Comparison of ENCODE assay signal across 8 cellular contexts in the genomic region with DNA sequence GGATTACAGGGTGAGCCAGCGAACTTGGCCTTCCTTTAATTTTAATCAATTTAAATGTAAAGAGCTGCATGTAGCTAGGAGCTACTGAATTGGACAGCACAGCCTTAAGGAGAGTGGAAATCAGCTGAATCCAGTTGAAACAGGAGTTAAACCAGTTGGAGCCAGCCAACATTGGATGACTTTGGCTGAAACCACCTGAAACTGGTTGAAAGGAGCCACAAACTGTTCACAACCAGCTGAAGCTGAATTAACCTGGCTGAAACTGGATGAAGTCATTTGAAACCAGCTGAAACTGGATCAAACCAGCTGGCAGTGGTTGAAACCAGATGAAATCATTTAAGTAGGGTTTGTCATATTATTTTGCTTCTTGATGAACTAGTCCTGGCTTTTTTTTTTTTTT.
DNase-seq lines count a peak whose midpoint lies in the region; ATAC-seq, FAIRE-seq and TF ChIP-seq lines count a peak whose summit lies in the region.
"Not testable (repeated sequence)": the region's sequence is repeated elsewhere in the genome, so short reads cannot be mapped to it uniquely, and the experiment has no call there.

No MANE protein-coding gene starts in this region.

- not testable (repeated sequence) for H3K9ac ChIP-seq in IMR-90 (ENCODE audit: low read depth, low read length); GM12878 (ENCODE audit: control insufficient read depth, insufficient read depth, low read length)

- H2BK5ac ChIP-seq in IMR-90 (ENCODE audit: low read depth, low read length, poor library complexity, severe bottlenecking) = not testable (repeated sequence)

- not testable (repeated sequence) for TF ChIP-seq EP300 in GM12878 (IDR thresholded peaks at IDR 0.05; ENCODE audit: borderline replicate concordance in 1 of 2, control insufficient read depth in 1 of 2, low read depth in 2 of 2, low read length in 2 of 2)

- not testable (repeated sequence) for H4K8ac ChIP-seq in IMR-90 (ENCODE audit: low read depth in 2 of 2, low read length in 2 of 2)

- H3K27me3 ChIP-seq in IMR-90 (ENCODE audit: control insufficient read depth, insufficient read depth, low read length); GM12878 (replicated peaks in 1 of 2; ENCODE audit: control insufficient read depth in 2 of 2, insufficient read depth in 2 of 2, low read length in 1 of 2): not testable (repeated sequence)

- not testable (repeated sequence) for DNase-seq in IMR-90; activated CD8-positive, alpha-beta T cell treated with anti-CD3 and anti-CD28 coated beads, Interleukin-2, amount 10 ng/mL, durations not matched to agents 7 days and 5 days; GM12878 (ENCODE audit: low read depth, low spot score); stimulated activated naive CD8-positive, alpha-beta T cell treated with anti-CD3 and anti-CD28 coated beads, Interleukin-15, amount 100 ng/mL, for 72 hours

- ATAC-seq in GM19395 (IDR thresholded peaks at IDR 0.05; ENCODE audit: unreplicated experiment) = peak; percentile 49
- peak; percentile 51 for ATAC-seq in GM21723 (IDR thresholded peaks at IDR 0.05; ENCODE audit: unreplicated experiment)
- ATAC-seq in IMR-90 (ENCODE audit: low read depth) = not testable (repeated sequence)
- 0 out of 3 replicates have a peak, but pooled peaks have one; percentile 26 for ATAC-seq in SK-N-SH treated with all-trans-retinoic acid at 6 μM for 48 hours
- peak; percentile 39 for ATAC-seq in activated CD8-positive, alpha-beta T cell treated with anti-CD3 and anti-CD28 coated beads, Interleukin-2, amount 10 ng/mL, durations not matched to agents 7 days and 5 days
- ATAC-seq in activated T-helper 17 cell treated with anti-CD3 and anti-CD28 coated beads, Interleukin-2, amount 50 U/mL, for 72 hours (replicated peaks) = peak; percentile 97
- peak; percentile 88 for ATAC-seq in GM12878
- ATAC-seq in stimulated activated naive CD8-positive, alpha-beta T cell treated with anti-CD3 and anti-CD28 coated beads, Interleukin-15, amount 100 ng/mL, for 72 hours = peak; percentile 94

- no CpG with 5 or more reads among the region's 1 CpG for WGBS in IMR-90 (ENCODE audit: extremely low coverage in 2 of 2, insufficient read length in 1 of 2), 2 experiments
- no CpG with 5 or more reads among the region's 1 CpG for WGBS in GM12878 (ENCODE audit: insufficient coverage, insufficient replicate concordance, low lambda C conversion rate, missing lambda C conversion rate)

- not testable (repeated sequence) for H3K14ac ChIP-seq in IMR-90 (replicated peaks; ENCODE audit: low read depth, low read length)

- in situ Hi-C loops in IMR-90 (cut with MboI; ENCODE audit: low sequenced_read_pairs); GM12878 (cut with MboI): not testable (repeated sequence)

- not testable (repeated sequence) for TF ChIP-seq CTCF in IMR-90 (conservative IDR thresholded peaks at IDR 0.05; ENCODE audit: low read depth, low read length); GM12878 (IDR thresholded peaks at IDR 0.05 in 2 of 3, conservative IDR thresholded peaks at IDR 0.05 in 1 of 3; ENCODE audit: control insufficient read depth in 2 of 3, extremely low read depth in 1 of 3, insufficient read depth in 1 of 3, low read depth in 3 of 3, low read length in 3 of 3)

- H3K18ac ChIP-seq in IMR-90 (ENCODE audit: low read depth, low read length) = not testable (repeated sequence)

- H3K4me1 ChIP-seq in IMR-90 (ENCODE audit: control insufficient read depth, insufficient read depth, low read length); GM12878 (ENCODE audit: control insufficient read depth, insufficient read depth, low read length): not testable (repeated sequence)

- H3K27ac Mint-ChIP-seq in activated CD8-positive, alpha-beta T cell treated with anti-CD3 and anti-CD28 coated beads, Interleukin-2, amount 10 ng/mL, durations not matched to agents 7 days and 5 days; activated T-helper 17 cell treated with anti-CD3 and anti-CD28 coated beads, Interleukin-2, amount 50 U/mL, for 72 hours; stimulated activated naive CD8-positive, alpha-beta T cell treated with anti-CD3 and anti-CD28 coated beads, Interleukin-15, amount 100 ng/mL, for 72 hours: not testable (repeated sequence)

- not testable (repeated sequence) for H3K4me3 Mint-ChIP-seq in activated CD8-positive, alpha-beta T cell treated with anti-CD3 and anti-CD28 coated beads, Interleukin-2, amount 10 ng/mL, durations not matched to agents 7 days and 5 days; activated T-helper 17 cell treated with anti-CD3 and anti-CD28 coated beads, Interleukin-2, amount 50 U/mL, for 72 hours; stimulated activated naive CD8-positive, alpha-beta T cell treated with anti-CD3 and anti-CD28 coated beads, Interleukin-15, amount 100 ng/mL, for 72 hours

- not testable (repeated sequence) for FAIRE-seq in GM12878 (lab: Jason Lieb, UNC)

- not testable (repeated sequence) for TF ChIP-seq POLR2A in IMR-90 (IDR thresholded peaks at IDR 0.05; ENCODE audit: low read depth, low read length); GM12878 (IDR thresholded peaks at IDR 0.05; ENCODE audit: low read depth, low read length)

- not testable (repeated sequence) for H3K79me1 ChIP-seq in IMR-90 (ENCODE audit: low read depth in 1 of 2, low read length in 2 of 2)

- not testable (repeated sequence) for H3K4me3 ChIP-seq in IMR-90 (ENCODE audit: insufficient read depth, low read depth, low read length); GM12878

- H3K27me3 Mint-ChIP-seq in activated CD8-positive, alpha-beta T cell treated with anti-CD3 and anti-CD28 coated beads, Interleukin-2, amount 10 ng/mL, durations not matched to agents 7 days and 5 days (ENCODE audit: low read depth); activated T-helper 17 cell treated with anti-CD3 and anti-CD28 coated beads, Interleukin-2, amount 50 U/mL, for 72 hours; stimulated activated naive CD8-positive, alpha-beta T cell treated with anti-CD3 and anti-CD28 coated beads, Interleukin-15, amount 100 ng/mL, for 72 hours: not testable (repeated sequence)

- H3K9me1 ChIP-seq in IMR-90 (ENCODE audit: insufficient read depth, low read length) = not testable (repeated sequence)

- not testable (repeated sequence) for H2AK9ac ChIP-seq in IMR-90 (replicated peaks; ENCODE audit: low read depth, low read length, poor library complexity)

- H3K36me3 Mint-ChIP-seq in activated CD8-positive, alpha-beta T cell treated with anti-CD3 and anti-CD28 coated beads, Interleukin-2, amount 10 ng/mL, durations not matched to agents 7 days and 5 days (ENCODE audit: low read depth); activated T-helper 17 cell treated with anti-CD3 and anti-CD28 coated beads, Interleukin-2, amount 50 U/mL, for 72 hours (ENCODE audit: low read depth): not testable (repeated sequence)

- H4K5ac ChIP-seq in IMR-90 (ENCODE audit: low read depth, low read length) = not testable (repeated sequence)

- intact Hi-C loops in IMR-90 (cut with micrococcal nuclease); GM12878 (cut with micrococcal nuclease; ENCODE audit: unreplicated experiment): not testable (repeated sequence)

- H3K4ac ChIP-seq in IMR-90 (ENCODE audit: low read depth, low read length) = not testable (repeated sequence)

- not testable (repeated sequence) for H3K23ac ChIP-seq in IMR-90 (ENCODE audit: low read depth, low read length)

- H2BK15ac ChIP-seq in IMR-90 (ENCODE audit: low read depth, low read length) = not testable (repeated sequence)

- SMC1A ChIA-PET in GM12878 (lab: Charles Lee; ENCODE audit: uncharacterized antibody, unreplicated experiment) = not testable (repeated sequence)

- not testable (repeated sequence) for H2AK5ac ChIP-seq in IMR-90 (ENCODE audit: low read depth, low read length)

- H2BK120ac ChIP-seq in IMR-90 (ENCODE audit: low read depth, low read length) = not testable (repeated sequence)

- H3K9me3 Mint-ChIP-seq in activated CD8-positive, alpha-beta T cell treated with anti-CD3 and anti-CD28 coated beads, Interleukin-2, amount 10 ng/mL, durations not matched to agents 7 days and 5 days (ENCODE audit: insufficient read depth); activated T-helper 17 cell treated with anti-CD3 and anti-CD28 coated beads, Interleukin-2, amount 50 U/mL, for 72 hours; stimulated activated naive CD8-positive, alpha-beta T cell treated with anti-CD3 and anti-CD28 coated beads, Interleukin-15, amount 100 ng/mL, for 72 hours: not testable (repeated sequence)

- H3K9me3 ChIP-seq in IMR-90 (ENCODE audit: control insufficient read depth, insufficient read depth, low read length); GM12878 (replicated peaks; ENCODE audit: control insufficient read depth, insufficient read depth, low read length): not testable (repeated sequence)

- H3K4me2 ChIP-seq in IMR-90 (ENCODE audit: low read depth, low read length); GM12878 (ENCODE audit: control insufficient read depth, insufficient read depth): not testable (repeated sequence)

- not testable (repeated sequence) for H3K27ac ChIP-seq in IMR-90 (ENCODE audit: insufficient read depth, low read length); GM12878 (ENCODE audit: control insufficient read depth, insufficient read depth)

- H3K79me2 ChIP-seq in GM12878 (ENCODE audit: control insufficient read depth, insufficient read depth, low read length) = not testable (repeated sequence)

- POLR2A ChIA-PET in IMR-90 (lab: Charles Lee; ENCODE audit: unreplicated experiment); activated CD8-positive, alpha-beta T cell treated with anti-CD3 and anti-CD28 coated beads, Interleukin-2, amount 10 ng/mL, durations not matched to agents 7 days and 5 days (lab: Charles Lee); GM12878 (lab: Charles Lee): not testable (repeated sequence)

- RAD21 ChIA-PET in GM12878 (lab: Charles Lee; ENCODE audit: unreplicated experiment) = not testable (repeated sequence)

- dilution Hi-C loops in IMR-90 (cut with HindIII; ENCODE audit: low sequenced_read_pairs, unreplicated experiment) = not testable (repeated sequence)

- not testable (repeated sequence) for H4K91ac ChIP-seq in IMR-90 (ENCODE audit: insufficient read depth, low read depth, low read length)

- H2AFZ ChIP-seq in IMR-90 (replicated peaks; ENCODE audit: low read length, poor library complexity); GM12878 (ENCODE audit: control insufficient read depth, low read depth, low read length): not testable (repeated sequence)

- not testable (repeated sequence) for H4K20me1 ChIP-seq in IMR-90 (ENCODE audit: insufficient read depth, low read length); GM12878 (ENCODE audit: control insufficient read depth, insufficient read depth)

- H3K4me1 Mint-ChIP-seq in activated CD8-positive, alpha-beta T cell treated with anti-CD3 and anti-CD28 coated beads, Interleukin-2, amount 10 ng/mL, durations not matched to agents 7 days and 5 days (ENCODE audit: low read depth); activated T-helper 17 cell treated with anti-CD3 and anti-CD28 coated beads, Interleukin-2, amount 50 U/mL, for 72 hours; stimulated activated naive CD8-positive, alpha-beta T cell treated with anti-CD3 and anti-CD28 coated beads, Interleukin-15, amount 100 ng/mL, for 72 hours: not testable (repeated sequence)

- BruUV-seq in IMR-90 (replicated peaks; lab: Mats Ljungman, UMichigan) = TSS peak; percentile 41
- not testable (repeated sequence) for BruUV-seq in GM12878 (replicated peaks; lab: Mats Ljungman, UMichigan)

- H2BK20ac ChIP-seq in IMR-90 (ENCODE audit: low read depth, low read length) = not testable (repeated sequence)

- TF ChIP-seq RAD21 in IMR-90 (IDR thresholded peaks at IDR 0.05; ENCODE audit: low read length); GM12878 (IDR thresholded peaks at IDR 0.05; ENCODE audit: insufficient read depth, low read depth, low read length): not testable (repeated sequence)

- not testable (repeated sequence) for H3K36me3 ChIP-seq in IMR-90 (ENCODE audit: control insufficient read depth, insufficient read depth, low read length); GM12878 (ENCODE audit: control insufficient read depth in 2 of 2, insufficient read depth in 2 of 2, low read length in 1 of 2)

- H3K56ac ChIP-seq in IMR-90 (ENCODE audit: extremely low read depth, insufficient read depth, low read length) = not testable (repeated sequence)

- CTCF ChIA-PET in IMR-90 (lab: Yijun Ruan, JAX); activated CD8-positive, alpha-beta T cell treated with anti-CD3 and anti-CD28 coated beads, Interleukin-2, amount 10 ng/mL, durations not matched to agents 7 days and 5 days (lab: Charles Lee); GM12878 (lab: Yijun Ruan, JAX): not testable (repeated sequence)
